Comparison of ENCODE assay signal across 19 cellular contexts in genomic region chr6:131784561-131784960, GRCh38. TPM values are rescaled to one million over a fixed set of nuclear protein-coding genes. Genes with fewer than 3 reads are reported as not detected.
DNase-seq lines count a peak whose midpoint lies in the region; ATAC-seq and TF ChIP-seq lines count a peak whose summit lies in the region.
"Had no signal": no experiment of that assay in that cellular context is flagged by ENCODE, and none has a peak within 500 bp of the region (broad histone marks: within the 10 kb centered on the region; RNA-seq: fewer than 3 reads in every experiment).

No MANE protein-coding gene starts in this region.

- ATAC-seq in left ventricle myocardium superior, result peak; percentile 48
- ATAC-seq in left cardiac atrium, result no peak
- no peak for ATAC-seq in HG03135 (IDR thresholded peaks at IDR 0.05; ENCODE audit: unreplicated experiment)
- no peak for ATAC-seq in stimulated activated memory B cell treated with anti-CD40 and anti-IgM and Interleukin-4, amounts not matched to agents 10 μg/mL and 1 μg/mL and 100 μg/mL, for 72 hours
- ATAC-seq: CD8-positive, alpha-beta T cell; PC-3 had no signal

- H3K4me1 Mint-ChIP-seq in stimulated activated memory B cell treated with anti-CD40 and anti-IgM and Interleukin-4, amounts not matched to agents 10 μg/mL and 1 μg/mL and 100 μg/mL, for 72 hours, result peaks cover 5% of the 10 kb centered on the region

- intact Hi-C loops in left ventricle myocardium superior (cut with micrococcal nuclease) (no loop called here), left cardiac atrium (cut with DNase I) (loop anchor here (10.0 kb wide), 1 partner anchor 90 kb away; no protein-coding TSS in a partner anchor)

- H3K4me3 ChIP-seq in HFF-Myc (replicated peaks; ENCODE audit: low read depth, low read length), result no peak overlapping the region
- H3K4me3 ChIP-seq in foreskin fibroblast (ENCODE audit: low read depth in 1 of 2, low read length in 2 of 2), result no peak overlapping the region
- H3K4me3 ChIP-seq: MG63 had no signal

- H3K27me3 Mint-ChIP-seq in stimulated activated memory B cell treated with anti-CD40 and anti-IgM and Interleukin-4, amounts not matched to agents 10 μg/mL and 1 μg/mL and 100 μg/mL, for 72 hours, result no peaks in the 10 kb centered on the region

- no peaks in the 10 kb centered on the region for H3K36me3 Mint-ChIP-seq in stimulated activated memory B cell treated with anti-CD40 and anti-IgM and Interleukin-4, amounts not matched to agents 10 μg/mL and 1 μg/mL and 100 μg/mL, for 72 hours
- H3K36me3 Mint-ChIP-seq: CD8-positive, alpha-beta T cell had no signal

- DNase-seq in left ventricle myocardium superior (peak; percentile 45), left cardiac atrium (no peak), HFF-Myc (ENCODE audit: extremely low read depth, low read depth) (peak; percentile 42), foreskin fibroblast (peak; percentile 62 to 82), SHP77 treated with DMSO at 0.1 percent for 48 hours (lab: John Stamatoyannopoulos, UW) (no peak)
- DNase-seq: Caco-2; CD8-positive, alpha-beta T cell; EL; GDM1; IMR-90; KG1; MG63; NCI-H2029; NCI-H446; NCI-H524 treated with DMSO at 0.1 percent for 48 hours; NCI-H774; PC-3 had no signal

- no peak overlapping the region for H3K27ac Mint-ChIP-seq in stimulated activated memory B cell treated with anti-CD40 and anti-IgM and Interleukin-4, amounts not matched to agents 10 μg/mL and 1 μg/mL and 100 μg/mL, for 72 hours
- H3K27ac Mint-ChIP-seq: CD8-positive, alpha-beta T cell had no signal

- no peaks in the 10 kb centered on the region for H3K9me3 Mint-ChIP-seq in stimulated activated memory B cell treated with anti-CD40 and anti-IgM and Interleukin-4, amounts not matched to agents 10 μg/mL and 1 μg/mL and 100 μg/mL, for 72 hours
- H3K9me3 Mint-ChIP-seq: CD8-positive, alpha-beta T cell had no signal

- no peak for TF ChIP-seq CTCF in HFF-Myc (IDR thresholded peaks at IDR 0.05; ENCODE audit: low read depth, low read length, missing control alignments)
- no peak for TF ChIP-seq CTCF in foreskin fibroblast (IDR thresholded peaks at IDR 0.05; ENCODE audit: low read depth, low read length)

- no peak overlapping the region for H3K4me3 Mint-ChIP-seq in stimulated activated memory B cell treated with anti-CD40 and anti-IgM and Interleukin-4, amounts not matched to agents 10 μg/mL and 1 μg/mL and 100 μg/mL, for 72 hours
- H3K4me3 Mint-ChIP-seq: CD8-positive, alpha-beta T cell had no signal

RNA-seq across cellular contexts. Expression of gene ENPP1, which starts 23.3 kb away (rescaled TPM):
- 1.4 TPM for total RNA-seq in left ventricle myocardium superior
- total RNA-seq in left cardiac atrium, result 1 to 10 TPM; 3.9 to 6.9 TPM
- total RNA-seq: CD8-positive, alpha-beta T cell had no signal

Comparison
In these comparisons a context has a peak if more than half of its experiments do, and no peak if none do; other contexts are left out.
1. DNase-seq: peak in left ventricle myocardium superior (single experiment), HFF-Myc (single experiment) and foreskin fibroblast (2 of 2); none in left cardiac atrium (single experiment) and SHP77 treated with DMSO at 0.1 percent for 48 hours (single experiment).